12 cellular contexts compared by ENCODE assay signal in genomic region chr12:51752490-51752889, GRCh38.
DNase-seq lines count a peak whose midpoint lies in the region; ATAC-seq, FAIRE-seq and TF ChIP-seq lines count a peak whose summit lies in the region.
"Had no signal": no experiment of that assay in that cellular context is flagged by ENCODE, and none has a peak within 500 bp of the region (broad histone marks: within the 10 kb centered on the region; RNA-seq: fewer than 3 reads in every experiment).

No MANE protein-coding gene starts in this region.

- in situ Hi-C loops in GM12878 (cut with MboI): no loop called here
- in situ Hi-C loops in gastrocnemius medialis (cut with MboI; ENCODE audit: low sequenced_read_pairs in 4 of 4): no loop called here

- no peak for ATAC-seq in GM12878
- ATAC-seq in gastrocnemius medialis: peak; percentile 72 to 89
- ATAC-seq in GM19035 (IDR thresholded peaks at IDR 0.05; ENCODE audit: unreplicated experiment): no peak
- no peak for ATAC-seq in GM18519 (IDR thresholded peaks at IDR 0.05; ENCODE audit: low FRiP score, unreplicated experiment)
- ATAC-seq in GM21526 (IDR thresholded peaks at IDR 0.05; ENCODE audit: low FRiP score, unreplicated experiment): no peak

- CTCF ChIA-PET in GM12878 (lab: Yijun Ruan, JAX): no interaction called here

- H3K9ac ChIP-seq in GM12878 (ENCODE audit: control insufficient read depth, insufficient read depth, low read length): no peak overlapping the region

- no peaks in the 10 kb centered on the region for H3K79me2 ChIP-seq in GM12878 (ENCODE audit: control insufficient read depth, insufficient read depth, low read length)

- intact Hi-C loops in GM12878 (cut with micrococcal nuclease; ENCODE audit: unreplicated experiment): no loop called here
- intact Hi-C loops in gastrocnemius medialis (cut with DNase I; ENCODE audit: low total_unique reads): no loop called here

- no peaks in the 10 kb centered on the region; a peak in 1 of 4 replicates for H3K27me3 ChIP-seq in GM12878 (replicated peaks in 1 of 2; ENCODE audit: control insufficient read depth in 2 of 2, insufficient read depth in 2 of 2, low read length in 1 of 2)
- H3K27me3 ChIP-seq in right atrium auricular region: no peaks in the 10 kb centered on the region
- no peaks in the 10 kb centered on the region for H3K27me3 ChIP-seq in gastrocnemius medialis
- H3K27me3 ChIP-seq: ascending aorta had no signal

- no peak overlapping the region for H3K4me3 ChIP-seq in GM12878
- no peak overlapping the region for H3K4me3 ChIP-seq in right atrium auricular region
- H3K4me3 ChIP-seq in gastrocnemius medialis: no peak overlapping the region
- H3K4me3 ChIP-seq: ascending aorta, prostate gland, SK-N-MC had no signal

- TF ChIP-seq CTCF in GM12878 (IDR thresholded peaks at IDR 0.05 in 2 of 3, conservative IDR thresholded peaks at IDR 0.05 in 1 of 3; ENCODE audit: control insufficient read depth in 2 of 3, extremely low read depth in 1 of 3, insufficient read depth in 1 of 3, low read depth in 3 of 3, low read length in 3 of 3): no peak
- no peak for TF ChIP-seq CTCF in right atrium auricular region (IDR thresholded peaks at IDR 0.05)
- TF ChIP-seq CTCF in gastrocnemius medialis (IDR thresholded peaks at IDR 0.05 in 4 of 5, conservative IDR thresholded peaks at IDR 0.05 in 1 of 5): no peak

- 41% methylated on average over 1 of the region's 1 CpG for WGBS in GM12878 (ENCODE audit: insufficient coverage, insufficient replicate concordance, low lambda C conversion rate, missing lambda C conversion rate)

- no TSS peak for BruUV-seq in GM12878 (replicated peaks; lab: Mats Ljungman, UMichigan)

- no peak overlapping the region for H2AFZ ChIP-seq in GM12878 (ENCODE audit: control insufficient read depth, low read depth, low read length)

- POLR2A ChIA-PET in GM12878 (lab: Charles Lee): no interaction called here

- FAIRE-seq in GM12878 (lab: Jason Lieb, UNC): no peak
- FAIRE-seq: GM18507 had no signal

- RAD21 ChIA-PET in GM12878 (lab: Charles Lee; ENCODE audit: unreplicated experiment): no interaction called here

- TF ChIP-seq EP300 in GM12878 (IDR thresholded peaks at IDR 0.05; ENCODE audit: borderline replicate concordance in 1 of 2, control insufficient read depth in 1 of 2, low read depth in 2 of 2, low read length in 2 of 2): no peak

- H4K20me1 ChIP-seq in GM12878 (ENCODE audit: control insufficient read depth, insufficient read depth): no peaks in the 10 kb centered on the region

- peak; percentile 22 for DNase-seq in GOT3 (lab: John Stamatoyannopoulos, UW)
- no peak for DNase-seq in GM12878 (ENCODE audit: low read depth, low spot score)
- peak; percentile 78 for DNase-seq in right atrium auricular region (ENCODE audit: low spot score)
- peak in 1 of 2 donors; percentile 44 for DNase-seq in gastrocnemius medialis
- DNase-seq in NCI-H774 (lab: John Stamatoyannopoulos, UW): no peak

- no peak for TF ChIP-seq POLR2A in GM12878 (IDR thresholded peaks at IDR 0.05; ENCODE audit: low read depth, low read length)
- no peak for TF ChIP-seq POLR2A in gastrocnemius medialis (IDR thresholded peaks at IDR 0.05)

- no peak for TF ChIP-seq RAD21 in GM12878 (IDR thresholded peaks at IDR 0.05; ENCODE audit: insufficient read depth, low read depth, low read length)

- H3K36me3 ChIP-seq in GM12878 (ENCODE audit: control insufficient read depth in 2 of 2, insufficient read depth in 2 of 2, low read length in 1 of 2): no peaks in the 10 kb centered on the region
- H3K36me3 ChIP-seq in right atrium auricular region: no peaks in the 10 kb centered on the region
- H3K36me3 ChIP-seq in gastrocnemius medialis: no peaks in the 10 kb centered on the region
- H3K36me3 ChIP-seq: ascending aorta, prostate gland had no signal

- no peak overlapping the region for H3K27ac ChIP-seq in GM12878 (ENCODE audit: control insufficient read depth, insufficient read depth)
- peak overlapping the region; percentile 24 to 37 for H3K27ac ChIP-seq in right atrium auricular region
- H3K27ac ChIP-seq in gastrocnemius medialis: peak overlapping the region in 1 of 4 donors; percentile 20
- H3K27ac ChIP-seq: prostate gland, SK-N-MC had no signal

- H3K9me3 ChIP-seq in GM12878 (replicated peaks; ENCODE audit: control insufficient read depth, insufficient read depth, low read length) (no peaks in the 10 kb centered on the region), right atrium auricular region (no peaks in the 10 kb centered on the region), gastrocnemius medialis (no peaks in the 10 kb centered on the region)
- H3K9me3 ChIP-seq: ascending aorta, prostate gland had no signal

- SMC1A ChIA-PET in GM12878 (lab: Charles Lee; ENCODE audit: uncharacterized antibody, unreplicated experiment): no interaction called here

- H3K4me1 ChIP-seq in GM12878 (ENCODE audit: control insufficient read depth, insufficient read depth, low read length) (no peaks in the 10 kb centered on the region), right atrium auricular region (peaks cover 0 to 8% of the 10 kb centered on the region in 2 donors), gastrocnemius medialis (peaks cover 7 to 8% of the 10 kb centered on the region in 2 donors)
- H3K4me1 ChIP-seq: ascending aorta, prostate gland had no signal

- no peak overlapping the region for H3K4me2 ChIP-seq in GM12878 (ENCODE audit: control insufficient read depth, insufficient read depth)

TF ChIP-seq in GM12878, 131 proteins besides CTCF, POLR2A, EP300 and RAD21 (continues in another document):
- TF ChIP-seq RELB (IDR thresholded peaks at IDR 0.05; ENCODE audit: low read depth): no peak
- TF ChIP-seq BMI1 (IDR thresholded peaks at IDR 0.05; ENCODE audit: borderline replicate concordance): no peak
- peak; percentile 91 for TF ChIP-seq PKNOX1 (IDR thresholded peaks at IDR 0.05)
- no peak for TF ChIP-seq TARDBP (IDR thresholded peaks at IDR 0.05; ENCODE audit: borderline replicate concordance)
- TF ChIP-seq EED (IDR thresholded peaks at IDR 0.05; ENCODE audit: low read depth): no peak
- no peak for TF ChIP-seq E4F1 (IDR thresholded peaks at IDR 0.05; ENCODE audit: borderline replicate concordance, partially characterized antibody)
- no peak for TF ChIP-seq WRNIP1 (IDR thresholded peaks at IDR 0.05; ENCODE audit: borderline replicate concordance, low read depth, low read length)
- TF ChIP-seq SMAD5 (IDR thresholded peaks at IDR 0.05; ENCODE audit: low read depth): no peak

Comparison
In these comparisons a context has a peak if more than half of its experiments do, and no peak if none do; other contexts are left out.
1. DNase-seq: peak in GOT3 (single experiment) and right atrium auricular region (single experiment); none in GM12878 (single experiment) and NCI-H774 (single experiment).
2. ATAC-seq: peak in gastrocnemius medialis (2 of 2); none in GM12878 (single experiment), GM19035 (single experiment), GM18519 (single experiment) and GM21526 (single experiment).